26 cellular contexts compared by ENCODE assay signal in the genomic region with DNA sequence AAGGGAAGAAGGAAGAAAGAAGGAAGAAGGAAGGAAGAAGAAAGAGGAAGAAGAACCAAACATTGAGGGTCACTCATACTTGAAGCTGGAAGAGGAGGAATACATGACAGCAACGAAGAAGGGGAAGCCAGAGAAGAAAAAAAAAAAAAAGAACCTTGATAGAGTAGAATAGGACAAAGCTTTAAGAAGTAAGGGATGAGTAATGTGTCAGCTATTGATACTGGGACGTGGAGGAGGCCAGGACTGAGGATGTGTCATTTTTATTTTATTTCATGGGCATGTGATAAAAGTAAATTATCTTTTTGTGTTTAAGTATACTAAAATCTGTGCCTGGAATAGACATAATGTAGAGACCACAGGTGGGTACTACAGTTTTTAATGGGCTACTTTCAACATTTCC. TPM values are rescaled to one million over a fixed set of nuclear protein-coding genes. Genes with fewer than 3 reads are reported as not detected.
A peak's percentile ranks its signal among the peaks of the same experiment; 100 is the strongest.
DNase-seq lines count a peak whose midpoint lies in the region; ATAC-seq and TF ChIP-seq lines count a peak whose summit lies in the region.
"Had no signal": no experiment of that assay in that cellular context is flagged by ENCODE, and none has a peak within 500 bp of the region (broad histone marks: within the 10 kb centered on the region; RNA-seq: fewer than 3 reads in every experiment).

No MANE protein-coding gene starts in this region.

- POLR2A ChIA-PET in SK-N-SH (lab: Yijun Ruan, JAX): interaction anchor here (0.6 kb wide), 1 partner anchor 872 kb away, joined by 3 read pairs; no protein-coding TSS in a partner anchor

- TF ChIP-seq EP300 in SK-N-SH (IDR thresholded peaks at IDR 0.05; ENCODE audit: borderline replicate concordance in 1 of 2, low read depth in 1 of 2, low read length in 1 of 2): no peak

- H3K9ac ChIP-seq in SK-N-SH: 0 out of 2 replicates have a peak overlapping the region, but pooled peaks have one; percentile 30
- H3K9ac ChIP-seq: BLaER1 treated with 17β-estradiol and CSF1 and Interleukin-3, amounts not matched to agents 10 nM and 100 nM had no signal

- H3K79me2 ChIP-seq in SK-N-SH (ENCODE audit: insufficient read depth): peaks cover 93% of the 10 kb centered on the region

- peaks cover 36% of the 10 kb centered on the region for H3F3A ChIP-seq in SK-N-SH (replicated peaks; ENCODE audit: insufficient read depth)

- DNase-seq in SK-N-SH (no peak), amniotic stem cell (lab: John Stamatoyannopoulos, UW) (peak; percentile 14), foreskin keratinocyte (no peak), NOMO-1 treated with DMSO at 0.1 percent for 48 hours (lab: John Stamatoyannopoulos, UW; ENCODE audit: unreplicated experiment) (no peak), left lung (no peak), NCI-H1092 treated with DMSO at 0.1 percent for 48 hours (lab: John Stamatoyannopoulos, UW) (no peak), NCI-H2081 treated with DMSO at 0.1 percent for 48 hours (lab: John Stamatoyannopoulos, UW) (no peak)
- DNase-seq: 8988T; activated CD4-positive, alpha-beta T cell treated with anti-CD3 and anti-CD28 coated beads, Interleukin-2, amount 50 U/mL, for 4 hours; activated naive CD4-positive, alpha-beta T cell; cerebellar nuclear complex; head of caudate nucleus; midbrain; NCI-H146; NCI-H748 treated with DMSO at 0.1 percent for 48 hours; PC-9; posterior cingulate gyrus; stimulated activated CD4-positive, alpha-beta T cell treated with anti-CD3 and anti-CD28 coated beads, Interleukin-4, amount 100 ng/mL, for 1 hour; trophoblast cell had no signal

- TF ChIP-seq CTCF in SK-N-SH (IDR thresholded peaks at IDR 0.05): no peak
- no peak for TF ChIP-seq CTCF in foreskin keratinocyte (conservative IDR thresholded peaks at IDR 0.05)
- no peak for TF ChIP-seq CTCF in left lung (IDR thresholded peaks at IDR 0.05)

- H4K20me1 ChIP-seq in SK-N-SH (ENCODE audit: insufficient read depth): peaks cover 75% of the 10 kb centered on the region

- no peak for TF ChIP-seq RAD21 in SK-N-SH (IDR thresholded peaks at IDR 0.05; ENCODE audit: low read length)

- H3K27me3 ChIP-seq in SK-N-SH (ENCODE audit: insufficient read depth) (no peaks in the 10 kb centered on the region), foreskin keratinocyte (no peaks in the 10 kb centered on the region), left lung (no peaks in the 10 kb centered on the region)

- ATAC-seq in SK-N-SH treated with all-trans-retinoic acid at 6 μM for 48 hours (no peak), foreskin keratinocyte (peak; percentile 64), left lung (no peak)
- ATAC-seq: esophagus mucosa, left lobe of liver, WTC11 had no signal

- H3K4me2 ChIP-seq in SK-N-SH: peak overlapping the region; percentile 77
- H3K4me2 ChIP-seq: PC-9 had no signal

- peak overlapping the region in 1 of 2 experiments; percentile 87; a peak in 2 of 4 replicates for H3K27ac ChIP-seq in SK-N-SH (ENCODE audit: low read depth in 2 of 2, low read length in 1 of 2)
- no peak overlapping the region for H3K27ac ChIP-seq in foreskin keratinocyte
- H3K27ac ChIP-seq in left lung: no peak overlapping the region
- H3K27ac ChIP-seq: BLaER1 treated with 17β-estradiol and CSF1 and Interleukin-3, amounts not matched to agents 10 nM and 100 nM; HL-60; PC-9 had no signal

- 0 out of 4 replicates have a peak overlapping the region, but pooled peaks of 1 of the 2 experiments have one; percentile 2 for H3K4me3 ChIP-seq in SK-N-SH (ENCODE audit: low read depth in 2 of 2, low read length in 1 of 2)
- no peak overlapping the region for H3K4me3 ChIP-seq in left lung
- H3K4me3 ChIP-seq: BLaER1 treated with 17β-estradiol and CSF1 and Interleukin-3, amounts not matched to agents 10 nM and 100 nM; PC-9 had no signal

- H3K9me2 ChIP-seq in SK-N-SH: no peaks in the 10 kb centered on the region

- H3K36me3 ChIP-seq in SK-N-SH (replicated peaks in 1 of 2; ENCODE audit: control insufficient read depth in 1 of 2, insufficient read depth in 2 of 2, low read length in 1 of 2): peaks cover 0 to 5% of the 10 kb centered on the region in 2 experiments
- H3K36me3 ChIP-seq in left lung: no peaks in the 10 kb centered on the region
- H3K36me3 ChIP-seq: BLaER1 treated with 17β-estradiol and CSF1 and Interleukin-3, amounts not matched to agents 10 nM and 100 nM had no signal

- WGBS in SK-N-SH (ENCODE audit: low lambda C conversion rate): 11% methylated on average over 2 of the region's 2 CpGs

- no peak overlapping the region for H2AFZ ChIP-seq in SK-N-SH (ENCODE audit: low read depth)
- H2AFZ ChIP-seq: PC-9 had no signal

- H3K9me3 ChIP-seq in SK-N-SH: no peaks in the 10 kb centered on the region
- no peaks in the 10 kb centered on the region for H3K9me3 ChIP-seq in left lung

- CTCF ChIA-PET in SK-N-SH (lab: Yijun Ruan, JAX): no interaction called here

- H3K4me1 ChIP-seq in SK-N-SH (ENCODE audit: control insufficient read depth in 1 of 2, insufficient read depth in 2 of 2, low read depth in 1 of 2, low read length in 1 of 2) (peaks cover 0 to 12% of the 10 kb centered on the region in 2 experiments; a peak in 1 of 4 replicates), foreskin keratinocyte (peaks cover 8% of the 10 kb centered on the region), left lung (no peaks in the 10 kb centered on the region)

- intact Hi-C loops in left lung (cut with DNase I): no loop called here

TF ChIP-seq in SK-N-SH, 30 proteins besides CTCF, POLR2A, EP300 and RAD21:
- TF ChIP-seq, protein P1, sequence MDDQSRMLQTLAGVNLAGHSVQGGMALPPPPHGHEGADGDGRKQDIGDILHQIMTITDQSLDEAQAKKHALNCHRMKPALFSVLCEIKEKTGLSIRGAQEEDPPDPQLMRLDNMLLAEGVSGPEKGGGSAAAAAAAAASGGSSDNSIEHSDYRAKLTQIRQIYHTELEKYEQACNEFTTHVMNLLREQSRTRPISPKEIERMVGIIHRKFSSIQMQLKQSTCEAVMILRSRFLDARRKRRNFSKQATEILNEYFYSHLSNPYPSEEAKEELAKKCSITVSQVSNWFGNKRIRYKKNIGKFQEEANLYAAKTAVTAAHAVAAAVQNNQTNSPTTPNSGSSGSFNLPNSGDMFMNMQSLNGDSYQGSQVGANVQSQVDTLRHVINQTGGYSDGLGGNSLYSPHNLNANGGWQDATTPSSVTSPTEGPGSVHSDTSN (IDR thresholded peaks at IDR 0.05): 0 out of 2 replicates have a peak, but pooled peaks have one; percentile 9
- no peak for TF ChIP-seq RXRA (IDR thresholded peaks at IDR 0.05; ENCODE audit: borderline replicate concordance, low read depth)
- TF ChIP-seq, protein P2, sequence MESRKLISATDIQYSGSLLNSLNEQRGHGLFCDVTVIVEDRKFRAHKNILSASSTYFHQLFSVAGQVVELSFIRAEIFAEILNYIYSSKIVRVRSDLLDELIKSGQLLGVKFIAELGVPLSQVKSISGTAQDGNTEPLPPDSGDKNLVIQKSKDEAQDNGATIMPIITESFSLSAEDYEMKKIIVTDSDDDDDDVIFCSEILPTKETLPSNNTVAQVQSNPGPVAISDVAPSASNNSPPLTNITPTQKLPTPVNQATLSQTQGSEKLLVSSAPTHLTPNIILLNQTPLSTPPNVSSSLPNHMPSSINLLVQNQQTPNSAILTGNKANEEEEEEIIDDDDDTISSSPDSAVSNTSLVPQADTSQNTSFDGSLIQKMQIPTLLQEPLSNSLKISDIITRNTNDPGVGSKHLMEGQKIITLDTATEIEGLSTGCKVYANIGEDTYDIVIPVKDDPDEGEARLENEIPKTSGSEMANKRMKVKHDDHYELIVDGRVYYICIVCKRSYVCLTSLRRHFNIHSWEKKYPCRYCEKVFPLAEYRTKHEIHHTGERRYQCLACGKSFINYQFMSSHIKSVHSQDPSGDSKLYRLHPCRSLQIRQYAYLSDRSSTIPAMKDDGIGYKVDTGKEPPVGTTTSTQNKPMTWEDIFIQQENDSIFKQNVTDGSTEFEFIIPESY (IDR thresholded peaks at IDR 0.05; ENCODE audit: borderline replicate concordance, low read depth): no peak
- TF ChIP-seq JUND (IDR thresholded peaks at IDR 0.05): peak; percentile 19; the same call in 1 of the 2 replicates

TF ChIP-seq in SK-N-SH treated with all-trans-retinoic acid at 6 μM for 48 hours, 23 proteins besides CTCF, POLR2A, EP300 and RAD21 (continues in another document):
- no peak for TF ChIP-seq GLIS3 (CRISPR knock-in tag; IDR thresholded peaks at IDR 0.05)
- TF ChIP-seq, protein P3, sequence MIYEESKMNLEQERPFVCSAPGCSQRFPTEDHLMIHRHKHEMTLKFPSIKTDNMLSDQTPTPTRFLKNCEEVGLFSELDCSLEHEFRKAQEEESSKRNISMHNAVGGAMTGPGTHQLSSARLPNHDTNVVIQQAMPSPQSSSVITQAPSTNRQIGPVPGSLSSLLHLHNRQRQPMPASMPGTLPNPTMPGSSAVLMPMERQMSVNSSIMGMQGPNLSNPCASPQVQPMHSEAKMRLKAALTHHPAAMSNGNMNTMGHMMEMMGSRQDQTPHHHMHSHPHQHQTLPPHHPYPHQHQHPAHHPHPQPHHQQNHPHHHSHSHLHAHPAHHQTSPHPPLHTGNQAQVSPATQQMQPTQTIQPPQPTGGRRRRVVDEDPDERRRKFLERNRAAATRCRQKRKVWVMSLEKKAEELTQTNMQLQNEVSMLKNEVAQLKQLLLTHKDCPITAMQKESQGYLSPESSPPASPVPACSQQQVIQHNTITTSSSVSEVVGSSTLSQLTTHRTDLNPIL (CRISPR knock-in tag; IDR thresholded peaks at IDR 0.05; ENCODE audit: low read depth): no peak
- TF ChIP-seq ZNF565 (CRISPR knock-in tag; conservative IDR thresholded peaks at IDR 0.05; ENCODE audit: low read depth): no peak
- no peak for TF ChIP-seq BACH2 (CRISPR knock-in tag; IDR thresholded peaks at IDR 0.05; ENCODE audit: borderline replicate concordance)
- TF ChIP-seq, protein P4, sequence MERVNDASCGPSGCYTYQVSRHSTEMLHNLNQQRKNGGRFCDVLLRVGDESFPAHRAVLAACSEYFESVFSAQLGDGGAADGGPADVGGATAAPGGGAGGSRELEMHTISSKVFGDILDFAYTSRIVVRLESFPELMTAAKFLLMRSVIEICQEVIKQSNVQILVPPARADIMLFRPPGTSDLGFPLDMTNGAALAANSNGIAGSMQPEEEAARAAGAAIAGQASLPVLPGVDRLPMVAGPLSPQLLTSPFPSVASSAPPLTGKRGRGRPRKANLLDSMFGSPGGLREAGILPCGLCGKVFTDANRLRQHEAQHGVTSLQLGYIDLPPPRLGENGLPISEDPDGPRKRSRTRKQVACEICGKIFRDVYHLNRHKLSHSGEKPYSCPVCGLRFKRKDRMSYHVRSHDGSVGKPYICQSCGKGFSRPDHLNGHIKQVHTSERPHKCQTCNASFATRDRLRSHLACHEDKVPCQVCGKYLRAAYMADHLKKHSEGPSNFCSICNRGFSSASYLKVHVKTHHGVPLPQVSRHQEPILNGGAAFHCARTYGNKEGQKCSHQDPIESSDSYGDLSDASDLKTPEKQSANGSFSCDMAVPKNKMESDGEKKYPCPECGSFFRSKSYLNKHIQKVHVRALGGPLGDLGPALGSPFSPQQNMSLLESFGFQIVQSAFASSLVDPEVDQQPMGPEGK (CRISPR knock-in tag; IDR thresholded peaks at IDR 0.05; ENCODE audit: borderline replicate concordance): no peak
- TF ChIP-seq ZNF8 (CRISPR knock-in tag; IDR thresholded peaks at IDR 0.05): no peak

RNA-seq across cellular contexts. Expression of a gene that starts 6.4 kb away (rescaled TPM):
- polyA plus RNA-seq in SK-N-SH (2012; rRNA removed) (23.0 and 41.0 TPM in 2 replicates), foreskin keratinocyte (0.75 and 0.91 TPM in 2 replicates)
- 20.1 and 23.4 TPM in 2 replicates for polyA plus RNA-seq in SK-N-SH (2012; cell fraction: cytosol; rRNA removed)
- 62.3 and 97.8 TPM in 2 replicates for polyA plus RNA-seq in SK-N-SH (2012; cell fraction: nucleus; rRNA removed)
- total RNA-seq in foreskin keratinocyte (1.7 and 2.9 TPM in 2 replicates), left lung (1 to 10 TPM; 2.6 to 7.9 TPM)
- total RNA-seq: PC-9 had no signal
- polyA plus RNA-seq: IgD-negative memory B cell had no signal
